ENCODE assay signal across 14 cellular contexts in genomic region chr13:77502104-77502720, GRCh38.
A peak's percentile ranks its signal among the peaks of the same experiment; 100 is the strongest.
DNase-seq lines count a peak whose midpoint lies in the region; ATAC-seq and TF ChIP-seq lines count a peak whose summit lies in the region.
"Had no signal": no experiment of that assay in that cellular context is flagged by ENCODE, and none has a peak within 500 bp of the region (broad histone marks: within the 10 kb centered on the region; RNA-seq: fewer than 3 reads in every experiment).

No MANE protein-coding gene starts in this region.

- peak; percentile 29 for DNase-seq in GM10248 (ENCODE audit: extremely low spot score)
- no peak for DNase-seq in inferior parietal cortex (ENCODE audit: extremely low spot score)
- DNase-seq in NCI-H1105 treated with DMSO at 0.1 percent for 48 hours (lab: John Stamatoyannopoulos, UW): no peak
- no peak for DNase-seq in foreskin fibroblast
- DNase-seq in activated CD4-positive, CD25-positive, alpha-beta regulatory T cell (lab: John Stamatoyannopoulos, UW): no peak
- DNase-seq: naive thymus-derived CD4-positive, alpha-beta T cell; NCI-H1092 treated with DMSO at 0.1 percent for 48 hours; NK-92 treated with Interleukin-12 subunit alpha and Interleukin-12 subunit beta, amount 100 ng/mL, for 24 hours; stimulated activated CD4-positive, alpha-beta T cell treated with anti-CD3 and anti-CD28 coated beads, Interleukin-12 subunit alpha, Interleukin-12 subunit beta, amount 100 ng/mL, for 4 hours; T-helper 17 cell had no signal

- CTCF ChIA-PET in GM10248 (lab: Yijun Ruan, JAX): interaction anchor here (0.9 to 3.9 kb wide), 7 partner anchors 9 to 63 kb away, joined by 3 to 25 read pairs (median 7); no protein-coding TSS in a partner anchor

- H3K4me3 ChIP-seq in foreskin fibroblast (ENCODE audit: low read depth in 1 of 2, low read length in 2 of 2): no peak overlapping the region

- ATAC-seq in GM19324 (IDR thresholded peaks at IDR 0.05; ENCODE audit: low FRiP score, unreplicated experiment) (peak; percentile 66), HG02642 (IDR thresholded peaks at IDR 0.05; ENCODE audit: poor library complexity, unreplicated experiment) (peak; percentile 93), HG03439 (IDR thresholded peaks at IDR 0.05; ENCODE audit: unreplicated experiment) (peak; percentile 77)
- ATAC-seq: naive thymus-derived CD4-positive, alpha-beta T cell; stimulated activated effector memory CD8-positive, alpha-beta T cell treated with anti-CD3 and anti-CD28 coated beads, Interleukin-12 subunit alpha, Interleukin-12 subunit beta, amount 100 ng/mL, for 72 hours; T-helper 17 cell had no signal

- TF ChIP-seq CTCF in GM10248 (IDR thresholded peaks at IDR 0.05; ENCODE audit: control extremely low read depth, extremely low read depth, low read depth, missing control alignments): no peak
- no peak for TF ChIP-seq CTCF in foreskin fibroblast (IDR thresholded peaks at IDR 0.05; ENCODE audit: low read depth, low read length)

- POLR2A ChIA-PET in GM10248 (lab: Yijun Ruan, JAX): no interaction called here
